In genomic region chr1:41800237-41800902, GRCh38 we compare ENCODE assay signal across 10 cellular contexts.
DNase-seq lines count a peak whose midpoint lies in the region; ATAC-seq and TF ChIP-seq lines count a peak whose summit lies in the region.
"Had no signal": no experiment of that assay in that cellular context is flagged by ENCODE, and none has a peak within 500 bp of the region (broad histone marks: within the 10 kb centered on the region; RNA-seq: fewer than 3 reads in every experiment).

No MANE protein-coding gene starts in this region.

- H3K27me3 Mint-ChIP-seq in activated CD8-positive, alpha-beta T cell treated with anti-CD3 and anti-CD28 coated beads for 36 hours = no peaks in the 10 kb centered on the region
- H3K27me3 Mint-ChIP-seq in activated CD8-positive, alpha-beta T cell treated with anti-CD3 and anti-CD28 coated beads, Interleukin-2, amount 10 ng/mL, durations not matched to agents 7 days and 5 days (ENCODE audit: low read depth) = no peaks in the 10 kb centered on the region

- no peaks in the 10 kb centered on the region for H3K9me3 ChIP-seq in HAP-1

- H3K4me1 ChIP-seq in HAP-1 = no peaks in the 10 kb centered on the region
- H3K4me1 ChIP-seq: neural progenitor cell had no signal

- peak overlapping the region; percentile 71 for H3K27ac Mint-ChIP-seq in activated CD8-positive, alpha-beta T cell treated with anti-CD3 and anti-CD28 coated beads for 36 hours
- H3K27ac Mint-ChIP-seq in activated CD8-positive, alpha-beta T cell treated with anti-CD3 and anti-CD28 coated beads, Interleukin-2, amount 10 ng/mL, durations not matched to agents 7 days and 5 days = no peak overlapping the region
- peak overlapping the region in 1 of 2 donors; percentile 81 for H3K27ac Mint-ChIP-seq in activated naive CD4-positive, alpha-beta T cell treated with anti-CD3 and anti-CD28 coated beads, Interleukin-2, amount 50 U/mL, for 72 hours
- H3K27ac Mint-ChIP-seq: neural progenitor cell had no signal

- peak overlapping the region; percentile 10 for H3K4me3 Mint-ChIP-seq in activated CD8-positive, alpha-beta T cell treated with anti-CD3 and anti-CD28 coated beads for 36 hours
- no peak overlapping the region for H3K4me3 Mint-ChIP-seq in activated CD8-positive, alpha-beta T cell treated with anti-CD3 and anti-CD28 coated beads, Interleukin-2, amount 10 ng/mL, durations not matched to agents 7 days and 5 days
- H3K4me3 Mint-ChIP-seq: neural progenitor cell had no signal

- H3K36me3 Mint-ChIP-seq in activated CD8-positive, alpha-beta T cell treated with anti-CD3 and anti-CD28 coated beads for 36 hours (ENCODE audit: low read depth) = peaks cover 6% of the 10 kb centered on the region
- H3K36me3 Mint-ChIP-seq in activated CD8-positive, alpha-beta T cell treated with anti-CD3 and anti-CD28 coated beads, Interleukin-2, amount 10 ng/mL, durations not matched to agents 7 days and 5 days (ENCODE audit: low read depth) = peaks cover 13% of the 10 kb centered on the region
- H3K36me3 Mint-ChIP-seq in activated naive CD4-positive, alpha-beta T cell treated with anti-CD3 and anti-CD28 coated beads, Interleukin-2, amount 50 U/mL, for 72 hours = peaks cover 0 to 5% of the 10 kb centered on the region in 2 donors
- H3K36me3 Mint-ChIP-seq: neural progenitor cell had no signal

- intact Hi-C loops in activated CD8-positive, alpha-beta T cell treated with anti-CD3 and anti-CD28 coated beads for 36 hours (cut with micrococcal nuclease) = loop anchor here (5.0 kb wide), 1 partner anchor 223 kb away; no protein-coding TSS in a partner anchor

- POLR2A ChIA-PET in activated CD8-positive, alpha-beta T cell treated with anti-CD3 and anti-CD28 coated beads for 36 hours (lab: Charles Lee) = interaction anchor here (1.5 to 3.0 kb wide), 3 partner anchors 9 to 13 kb away, joined by 4 to 8 read pairs (median 6); no protein-coding TSS in a partner anchor
- POLR2A ChIA-PET in activated CD8-positive, alpha-beta T cell treated with anti-CD3 and anti-CD28 coated beads, Interleukin-2, amount 10 ng/mL, durations not matched to agents 7 days and 5 days (lab: Charles Lee) = interaction anchor here (0.9 to 1.2 kb wide), 2 partner anchors 8 to 59 kb away, joined by 3 to 6 read pairs; no protein-coding TSS in a partner anchor

- CTCF ChIA-PET in activated CD8-positive, alpha-beta T cell treated with anti-CD3 and anti-CD28 coated beads for 36 hours (lab: Charles Lee) = interaction anchor here (1.0 to 2.2 kb wide), 3 partner anchors 11 to 92 kb away, joined by 3 to 7 read pairs (median 4); no protein-coding TSS in a partner anchor
- CTCF ChIA-PET in activated CD8-positive, alpha-beta T cell treated with anti-CD3 and anti-CD28 coated beads, Interleukin-2, amount 10 ng/mL, durations not matched to agents 7 days and 5 days (lab: Charles Lee) = interaction anchor here (1.0 to 2.8 kb wide), 2 partner anchors 8 to 127 kb away, joined by 4 to 12 read pairs; no protein-coding TSS in a partner anchor

- H3K27me3 ChIP-seq in HAP-1 (ENCODE audit: low read depth) = no peaks in the 10 kb centered on the region
- H3K27me3 ChIP-seq: hepatocyte, neural progenitor cell had no signal

- peak; percentile 35 for DNase-seq in activated CD8-positive, alpha-beta T cell treated with anti-CD3 and anti-CD28 coated beads for 36 hours
- DNase-seq in activated CD8-positive, alpha-beta T cell treated with anti-CD3 and anti-CD28 coated beads, Interleukin-2, amount 10 ng/mL, durations not matched to agents 7 days and 5 days = no peak
- no peak for DNase-seq in activated naive CD4-positive, alpha-beta T cell treated with anti-CD3 and anti-CD28 coated beads, Interleukin-2, amount 50 U/mL, for 72 hours (ENCODE audit: low spot score in 2 of 2)
- no peak for DNase-seq in stimulated activated naive CD8-positive, alpha-beta T cell treated with anti-CD3 and anti-CD28 coated beads, Interleukin-15, Interleukin-2, amounts not matched to agents 100 U/mL and 50 U/mL, for 24 hours
- no peak for DNase-seq in GF-D8 (lab: John Stamatoyannopoulos, UW)
- no peak for DNase-seq in HAP-1 (ENCODE audit: low spot score in 2 of 2)
- DNase-seq in amniotic stem cell (lab: John Stamatoyannopoulos, UW) = no peak

- H3K4me1 Mint-ChIP-seq in activated CD8-positive, alpha-beta T cell treated with anti-CD3 and anti-CD28 coated beads for 36 hours (ENCODE audit: low read depth) = peaks cover 60% of the 10 kb centered on the region
- peaks cover 70% of the 10 kb centered on the region for H3K4me1 Mint-ChIP-seq in activated CD8-positive, alpha-beta T cell treated with anti-CD3 and anti-CD28 coated beads, Interleukin-2, amount 10 ng/mL, durations not matched to agents 7 days and 5 days (ENCODE audit: low read depth)

- peak; percentile 62 for ATAC-seq in activated CD8-positive, alpha-beta T cell treated with anti-CD3 and anti-CD28 coated beads for 36 hours
- ATAC-seq in activated CD8-positive, alpha-beta T cell treated with anti-CD3 and anti-CD28 coated beads, Interleukin-2, amount 10 ng/mL, durations not matched to agents 7 days and 5 days = no peak
- ATAC-seq in HG02885 (IDR thresholded peaks at IDR 0.05; ENCODE audit: poor library complexity, unreplicated experiment) = peak; percentile 41
- ATAC-seq in activated naive CD4-positive, alpha-beta T cell treated with anti-CD3 and anti-CD28 coated beads, Interleukin-2, amount 50 U/mL, for 72 hours = peak; percentile 53 to 69
- peak; percentile 54 for ATAC-seq in stimulated activated naive CD8-positive, alpha-beta T cell treated with anti-CD3 and anti-CD28 coated beads, Interleukin-15, Interleukin-2, amounts not matched to agents 100 U/mL and 50 U/mL, for 24 hours

- H3K9me3 Mint-ChIP-seq in activated CD8-positive, alpha-beta T cell treated with anti-CD3 and anti-CD28 coated beads for 36 hours = peaks cover 3% of the 10 kb centered on the region
- H3K9me3 Mint-ChIP-seq in activated CD8-positive, alpha-beta T cell treated with anti-CD3 and anti-CD28 coated beads, Interleukin-2, amount 10 ng/mL, durations not matched to agents 7 days and 5 days (ENCODE audit: insufficient read depth) = no peaks in the 10 kb centered on the region
- no peaks in the 10 kb centered on the region for H3K9me3 Mint-ChIP-seq in activated naive CD4-positive, alpha-beta T cell treated with anti-CD3 and anti-CD28 coated beads, Interleukin-2, amount 50 U/mL, for 72 hours
- H3K9me3 Mint-ChIP-seq: neural progenitor cell had no signal

- H3K4me3 ChIP-seq in HAP-1 = no peak overlapping the region
- H3K4me3 ChIP-seq: hepatocyte, neural progenitor cell had no signal

- no peaks in the 10 kb centered on the region for H3K36me3 ChIP-seq in HAP-1 (replicated peaks)
- H3K36me3 ChIP-seq: neural progenitor cell had no signal

- no peak for TF ChIP-seq CTCF in activated CD8-positive, alpha-beta T cell treated with anti-CD3 and anti-CD28 coated beads for 36 hours (IDR thresholded peaks at IDR 0.05)

- in situ Hi-C loops in HAP-1 (cut with MboI; ENCODE audit: low sequenced_read_pairs) = no loop called here
